12 cellular contexts compared by ENCODE assay signal in the genomic region with DNA sequence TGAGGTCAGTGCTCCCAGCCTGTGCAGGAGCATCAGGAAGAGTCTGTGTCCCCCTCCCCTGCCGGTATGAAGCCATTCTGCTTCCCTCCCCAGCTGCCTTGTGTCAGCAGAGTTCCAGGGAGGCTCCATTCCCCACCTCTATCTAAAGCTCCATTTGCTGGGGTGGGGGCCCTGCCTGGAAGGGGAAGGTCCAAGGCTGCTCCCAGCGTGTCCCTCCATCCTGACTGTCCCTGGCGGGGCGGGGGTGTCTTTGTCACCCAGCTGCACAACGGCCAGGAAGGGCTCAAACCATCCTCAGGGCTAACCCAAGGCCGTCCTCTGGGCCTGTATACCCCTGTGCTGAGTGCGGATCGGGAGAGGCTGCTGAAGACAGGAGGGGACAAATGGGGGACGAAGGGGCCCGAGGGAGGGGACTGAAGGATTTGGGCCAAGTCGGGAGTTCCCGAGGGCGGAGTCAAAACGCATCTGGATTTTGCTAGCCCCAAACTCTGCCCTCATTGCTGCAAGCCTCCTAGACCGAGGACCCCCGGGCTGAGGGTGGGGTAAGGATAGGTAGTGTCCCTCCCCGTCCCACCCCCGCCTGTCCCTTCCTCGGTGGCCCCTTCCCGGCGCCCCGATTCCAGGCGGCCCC. TPM values are rescaled to one million over a fixed set of nuclear protein-coding genes. Genes with fewer than 3 reads are reported as not detected.
DNase-seq lines count a peak whose midpoint lies in the region; ATAC-seq and TF ChIP-seq lines count a peak whose summit lies in the region.
"Had no signal": no experiment of that assay in that cellular context is flagged by ENCODE, and none has a peak within 500 bp of the region (broad histone marks: within the 10 kb centered on the region; RNA-seq: fewer than 3 reads in every experiment).

No MANE protein-coding gene starts in this region.

- 21% methylated on average over 10 of the region's 23 CpGs; no CpG with 5 or more reads in 1 of the 2 donors for WGBS in esophagus squamous epithelium, 2 donors
- 44% methylated on average over 23 of the region's 23 CpGs for WGBS in thymus

- H3K27ac Mint-ChIP-seq in activated T-helper 17 cell treated with anti-CD3 and anti-CD28 coated beads, Interleukin-2, amount 50 U/mL, for 72 hours = no peak overlapping the region

- TF ChIP-seq CTCF in RWPE2 (IDR thresholded peaks at IDR 0.05; ENCODE audit: poor library complexity, severe bottlenecking) = no peak
- no peak for TF ChIP-seq CTCF in esophagus squamous epithelium (IDR thresholded peaks at IDR 0.05)

- peaks cover 20% of the 10 kb centered on the region for H3K27me3 Mint-ChIP-seq in activated T-helper 17 cell treated with anti-CD3 and anti-CD28 coated beads, Interleukin-2, amount 50 U/mL, for 72 hours

- peaks cover 13% of the 10 kb centered on the region for H3K27me3 ChIP-seq in RWPE2 (ENCODE audit: insufficient read depth, poor library complexity, severe bottlenecking)
- H3K27me3 ChIP-seq in esophagus squamous epithelium = peaks cover 0 to 45% (median 4%) of the 10 kb centered on the region in 4 donors
- H3K27me3 ChIP-seq in thymus (ENCODE audit: control insufficient read depth, insufficient read depth) = peaks cover 29% of the 10 kb centered on the region

- ATAC-seq in RWPE2 (ENCODE audit: low read depth) (no peak), HG02678 (IDR thresholded peaks at IDR 0.05; ENCODE audit: unreplicated experiment) (no peak)
- ATAC-seq in activated T-helper 17 cell treated with anti-CD3 and anti-CD28 coated beads, Interleukin-2, amount 50 U/mL, for 72 hours (replicated peaks) = no peak
- ATAC-seq: foreskin keratinocyte had no signal

- H3K27ac ChIP-seq in RWPE2 (ENCODE audit: poor library complexity, severe bottlenecking) = no peak overlapping the region
- peak overlapping the region; percentile 80 to 95 (median 88) for H3K27ac ChIP-seq in esophagus squamous epithelium
- peak overlapping the region; percentile 71 for H3K27ac ChIP-seq in thymus (ENCODE audit: low read depth)
- H3K27ac ChIP-seq: foreskin keratinocyte had no signal

- H3K9me3 ChIP-seq in RWPE2 (ENCODE audit: severe bottlenecking) = no peaks in the 10 kb centered on the region
- no peaks in the 10 kb centered on the region for H3K9me3 ChIP-seq in esophagus squamous epithelium
- H3K9me3 ChIP-seq in thymus (ENCODE audit: control insufficient read depth) = no peaks in the 10 kb centered on the region

- H3K4me3 ChIP-seq in RWPE2 (ENCODE audit: severe bottlenecking) (no peak overlapping the region), esophagus squamous epithelium (peak overlapping the region; percentile 31 to 77 (median 47)), thymus (ENCODE audit: low read length) (no peak overlapping the region)

- DNase-seq in RWPE2 (ENCODE audit: low spot score) (peak; percentile 37), esophagus squamous epithelium (lab: John Stamatoyannopoulos, UW) (no peak), mesenteric fat pad (ENCODE audit: low spot score) (peak; percentile 88), cortex of kidney (lab: John Stamatoyannopoulos, UW) (no peak), 8988T (no peak)
- DNase-seq: activated naive CD4-positive, alpha-beta T cell; foreskin keratinocyte; NCI-H1092; occipital lobe had no signal

- H3K9me3 Mint-ChIP-seq in activated T-helper 17 cell treated with anti-CD3 and anti-CD28 coated beads, Interleukin-2, amount 50 U/mL, for 72 hours = no peaks in the 10 kb centered on the region

- intact Hi-C loops in esophagus squamous epithelium (cut with DNase I) = no loop called here

- no peaks in the 10 kb centered on the region for H3K4me1 Mint-ChIP-seq in activated T-helper 17 cell treated with anti-CD3 and anti-CD28 coated beads, Interleukin-2, amount 50 U/mL, for 72 hours

- no peaks in the 10 kb centered on the region for H3K36me3 Mint-ChIP-seq in activated T-helper 17 cell treated with anti-CD3 and anti-CD28 coated beads, Interleukin-2, amount 50 U/mL, for 72 hours (ENCODE audit: low read depth)

- no peak for TF ChIP-seq POLR2A in esophagus squamous epithelium (IDR thresholded peaks at IDR 0.05)

- no peaks in the 10 kb centered on the region for H3K4me1 ChIP-seq in RWPE2 (ENCODE audit: insufficient read depth, poor library complexity, severe bottlenecking)
- H3K4me1 ChIP-seq in esophagus squamous epithelium = peaks cover 25 to 57% (median 27%) of the 10 kb centered on the region in 3 donors
- H3K4me1 ChIP-seq in thymus (ENCODE audit: control insufficient read depth, insufficient read depth, low read length) = no peaks in the 10 kb centered on the region

- H3K36me3 ChIP-seq in RWPE2 (ENCODE audit: low read depth) (no peaks in the 10 kb centered on the region), esophagus squamous epithelium (no peaks in the 10 kb centered on the region), thymus (ENCODE audit: control insufficient read depth, insufficient read depth) (no peaks in the 10 kb centered on the region)

- no peak overlapping the region for H3K4me3 Mint-ChIP-seq in activated T-helper 17 cell treated with anti-CD3 and anti-CD28 coated beads, Interleukin-2, amount 50 U/mL, for 72 hours

RNA-seq across cellular contexts. Expression of gene ACVRL1, which starts 0.7 kb away (rescaled TPM):
- total RNA-seq in esophagus squamous epithelium (10 to 100 TPM in 3 of 4 donors, 1 to 10 TPM in 1; 2.0 to 71.3 (median 14.5) TPM), mesenteric fat pad (85.2 TPM)
- polyA plus RNA-seq in thymus = 8.9 TPM
- not detected for total RNA-seq in activated T-helper 17 cell treated with anti-CD3 and anti-CD28 coated beads, Interleukin-2, amount 50 U/mL, for 72 hours
- total RNA-seq: foreskin keratinocyte had no signal

RNA-seq across cellular contexts. Expression of gene ANKRD33, which starts 18.7 kb away (rescaled TPM):
- total RNA-seq in esophagus squamous epithelium (under 1 TPM in 1 of 4 donors, not detected in 3; 0.70 TPM), mesenteric fat pad (not detected)
- 0.02 TPM for polyA plus RNA-seq in thymus
- total RNA-seq in activated T-helper 17 cell treated with anti-CD3 and anti-CD28 coated beads, Interleukin-2, amount 50 U/mL, for 72 hours = not detected
- total RNA-seq: foreskin keratinocyte, occipital lobe had no signal
- polyA plus RNA-seq: foreskin keratinocyte had no signal

RNA-seq across cellular contexts. Expression of gene ACVR1B, which starts 44.9 kb away (rescaled TPM):
- total RNA-seq in esophagus squamous epithelium = 10 to 100 TPM; 11.4 to 31.7 (median 16.8) TPM
- 40.9 TPM for total RNA-seq in mesenteric fat pad
- polyA plus RNA-seq in thymus = 9.9 TPM
- total RNA-seq in activated T-helper 17 cell treated with anti-CD3 and anti-CD28 coated beads, Interleukin-2, amount 50 U/mL, for 72 hours = 1 to 10 TPM; 6.8 TPM

RNA-seq across cellular contexts. Expression of gene FIGNL2, which starts 58.0 kb away (rescaled TPM):
- total RNA-seq in esophagus squamous epithelium (under 1 TPM in 3 of 4 donors, not detected in 1; 0.18 to 0.38 (median 0.19) TPM), mesenteric fat pad (1.3 TPM)
- 0.52 TPM for polyA plus RNA-seq in thymus
- total RNA-seq in activated T-helper 17 cell treated with anti-CD3 and anti-CD28 coated beads, Interleukin-2, amount 50 U/mL, for 72 hours = under 1 TPM; 0.50 to 0.53 TPM
- total RNA-seq: foreskin keratinocyte had no signal

Comparison
In these comparisons a context has a peak if more than half of its experiments do, and no peak if none do; other contexts are left out.
1. DNase-seq: peak in RWPE2 (single experiment) and mesenteric fat pad (single experiment); none in esophagus squamous epithelium (single experiment), cortex of kidney (single experiment) and 8988T (single experiment).
2. H3K4me3 ChIP-seq: peak in esophagus squamous epithelium (4 of 4); none in RWPE2 (single experiment) and thymus (single experiment).